Comparison of ENCODE assay signal across 18 cellular contexts in genomic region chr1:226059709-226060108, GRCh38. TPM values are rescaled to one million over a fixed set of nuclear protein-coding genes. Genes with fewer than 3 reads are reported as not detected.
DNase-seq lines count a peak whose midpoint lies in the region; ATAC-seq, FAIRE-seq and TF ChIP-seq lines count a peak whose summit lies in the region.
"Had no signal": no experiment of that assay in that cellular context is flagged by ENCODE, and none has a peak within 500 bp of the region (broad histone marks: within the 10 kb centered on the region; RNA-seq: fewer than 3 reads in every experiment).

No MANE protein-coding gene starts in this region.

- H3K4me2 ChIP-seq in GM12878 (ENCODE audit: control insufficient read depth, insufficient read depth) (no peak overlapping the region), neural progenitor cell (no peak overlapping the region)
- H3K4me2 ChIP-seq: KMS-11 had no signal

- TF ChIP-seq CTCF in D721Med (IDR thresholded peaks at IDR 0.05; ENCODE audit: insufficient read depth, missing control alignments): no peak
- TF ChIP-seq CTCF in GM12878 (IDR thresholded peaks at IDR 0.05 in 2 of 3, conservative IDR thresholded peaks at IDR 0.05 in 1 of 3; ENCODE audit: control insufficient read depth in 2 of 3, extremely low read depth in 1 of 3, insufficient read depth in 1 of 3, low read depth in 3 of 3, low read length in 3 of 3): no peak
- no peak for TF ChIP-seq CTCF in neural progenitor cell (IDR thresholded peaks at IDR 0.05)
- no peak for TF ChIP-seq CTCF in WERI-Rb-1 (IDR thresholded peaks at IDR 0.05; ENCODE audit: low read depth, low read length)
- no peak for TF ChIP-seq CTCF in A673 (conservative IDR thresholded peaks at IDR 0.05; ENCODE audit: low read depth, low read length)

- H3K36me3 ChIP-seq in GM12878 (ENCODE audit: control insufficient read depth in 2 of 2, insufficient read depth in 2 of 2, low read length in 1 of 2) (no peaks in the 10 kb centered on the region), neural progenitor cell (no peaks in the 10 kb centered on the region), WERI-Rb-1 (no peaks in the 10 kb centered on the region), A673 (ENCODE audit: insufficient read depth, low read length, poor library complexity, severe bottlenecking) (no peaks in the 10 kb centered on the region)

- WGBS in GM12878 (ENCODE audit: insufficient coverage, insufficient replicate concordance, low lambda C conversion rate, missing lambda C conversion rate): 100% methylated on average over 1 of the region's 1 CpG

- CTCF ChIA-PET in GM12878 (lab: Yijun Ruan, JAX) (interaction anchor here (0.8 to 1.8 kb wide), 3 partner anchors 9 to 85 kb away, joined by 3 to 4 read pairs (median 3); no protein-coding TSS in a partner anchor), A673 (lab: Charles Lee) (no interaction called here)

- H3K4me1 ChIP-seq in GM12878 (ENCODE audit: control insufficient read depth, insufficient read depth, low read length) (no peaks in the 10 kb centered on the region; the same call in 1 of the 2 replicates), neural progenitor cell (peaks cover 9% of the 10 kb centered on the region), A673 (ENCODE audit: insufficient read depth, low read length, poor library complexity, severe bottlenecking) (peaks cover 8% of the 10 kb centered on the region)

- RAD21 ChIA-PET in GM12878 (lab: Charles Lee; ENCODE audit: unreplicated experiment): no interaction called here

- SMC1A ChIA-PET in GM12878 (lab: Charles Lee; ENCODE audit: uncharacterized antibody, unreplicated experiment): interaction anchor here (1.2 to 2.9 kb wide), 2 partner anchors 30 to 55 kb away, joined by 3 to 9 read pairs; no protein-coding TSS in a partner anchor

- TF ChIP-seq POLR2A in GM12878 (IDR thresholded peaks at IDR 0.05; ENCODE audit: low read depth, low read length): no peak

- TF ChIP-seq RAD21 in GM12878 (IDR thresholded peaks at IDR 0.05; ENCODE audit: insufficient read depth, low read depth, low read length): no peak

- no peak for DNase-seq in D721Med (ENCODE audit: insufficient read length, low spot score)
- no peak for DNase-seq in GM12878 (ENCODE audit: low read depth, low spot score)
- no peak for DNase-seq in memory B cell (ENCODE audit: low spot score in 2 of 2)
- DNase-seq in neural progenitor cell (ENCODE audit: low spot score): no peak
- DNase-seq in WERI-Rb-1: no peak
- DNase-seq in A673 (ENCODE audit: low spot score): no peak
- DNase-seq in left lobe of liver (ENCODE audit: low spot score): no peak
- DNase-seq: ACHN; BE2C; C1 segment of cervical spinal cord; Caco-2; CD4-positive, CD25-positive, alpha-beta regulatory T cell; DMS79 treated with DMSO at 0.1 percent for 48 hours; GF-D8; H9 had no signal

- H3K27ac Mint-ChIP-seq in memory B cell: peak overlapping the region; percentile 59
- H3K27ac Mint-ChIP-seq in neural progenitor cell: no peak overlapping the region

- H3K9me3 ChIP-seq in GM12878 (replicated peaks; ENCODE audit: control insufficient read depth, insufficient read depth, low read length): no peaks in the 10 kb centered on the region
- H3K9me3 ChIP-seq in neural progenitor cell (ENCODE audit: low read depth): no peaks in the 10 kb centered on the region
- H3K9me3 ChIP-seq in WERI-Rb-1 (ENCODE audit: severe bottlenecking): no peaks in the 10 kb centered on the region
- H3K9me3 ChIP-seq in A673 (ENCODE audit: low read depth, low read length, poor library complexity, severe bottlenecking): no peaks in the 10 kb centered on the region
- H3K9me3 ChIP-seq: BE2C, Caco-2 had no signal

- H3K9ac ChIP-seq in GM12878 (ENCODE audit: control insufficient read depth, insufficient read depth, low read length) (no peak overlapping the region), neural progenitor cell (no peak overlapping the region)
- H3K9ac ChIP-seq: KMS-11 had no signal

- H3K79me2 ChIP-seq in GM12878 (ENCODE audit: control insufficient read depth, insufficient read depth, low read length) (peaks cover 24% of the 10 kb centered on the region), neural progenitor cell (ENCODE audit: low read depth) (peaks cover 36% of the 10 kb centered on the region)

- H3K36me3 Mint-ChIP-seq in memory B cell (peaks cover 23% of the 10 kb centered on the region), neural progenitor cell (peaks cover 9% of the 10 kb centered on the region)

- H3K9me3 Mint-ChIP-seq in memory B cell: no peaks in the 10 kb centered on the region
- no peaks in the 10 kb centered on the region for H3K9me3 Mint-ChIP-seq in neural progenitor cell
- H3K9me3 Mint-ChIP-seq: CD4-positive, CD25-positive, alpha-beta regulatory T cell had no signal

- H3K27ac ChIP-seq in GM12878 (ENCODE audit: control insufficient read depth, insufficient read depth) (no peak overlapping the region), neural progenitor cell (no peak overlapping the region), WERI-Rb-1 (no peak overlapping the region), A673 (ENCODE audit: low read depth, low read length, poor library complexity, severe bottlenecking) (no peak overlapping the region)
- H3K27ac ChIP-seq: KMS-11 had no signal

- H3K27me3 ChIP-seq in GM12878 (replicated peaks in 1 of 2; ENCODE audit: control insufficient read depth in 2 of 2, insufficient read depth in 2 of 2, low read length in 1 of 2) (no peaks in the 10 kb centered on the region), neural progenitor cell (no peaks in the 10 kb centered on the region), WERI-Rb-1 (ENCODE audit: insufficient read depth, low read depth, severe bottlenecking) (no peaks in the 10 kb centered on the region), A673 (replicated peaks; ENCODE audit: insufficient read depth, low read depth, low read length, poor library complexity) (no peaks in the 10 kb centered on the region)
- H3K27me3 ChIP-seq: BE2C had no signal

- ATAC-seq in GM12878 (no peak), memory B cell (ENCODE audit: low read depth) (no peak), left lobe of liver (no peak)

- no peak overlapping the region for H2AFZ ChIP-seq in GM12878 (ENCODE audit: control insufficient read depth, low read depth, low read length)
- no peak overlapping the region for H2AFZ ChIP-seq in neural progenitor cell (replicated peaks)

- H3K4me1 Mint-ChIP-seq in memory B cell: peaks cover 21% of the 10 kb centered on the region
- H3K4me1 Mint-ChIP-seq in neural progenitor cell: peaks cover 14% of the 10 kb centered on the region

- H3F3A ChIP-seq in neural progenitor cell (ENCODE audit: low read depth): peaks cover 34% of the 10 kb centered on the region

- H4K20me1 ChIP-seq in GM12878 (ENCODE audit: control insufficient read depth, insufficient read depth): no peaks in the 10 kb centered on the region
- peaks cover 21% of the 10 kb centered on the region for H4K20me1 ChIP-seq in neural progenitor cell (ENCODE audit: low read depth)

- H3K4me3 Mint-ChIP-seq in memory B cell (no peak overlapping the region), neural progenitor cell (peak overlapping the region; percentile 7)

- in situ Hi-C loops in GM12878 (cut with MboI): no loop called here

- H3K4me3 ChIP-seq in GM12878 (no peak overlapping the region), neural progenitor cell (no peak overlapping the region), WERI-Rb-1 (ENCODE audit: low read depth, low read length) (no peak overlapping the region), A673 (ENCODE audit: low read depth, low read length, poor library complexity, severe bottlenecking) (no peak overlapping the region)

- intact Hi-C loops in GM12878 (cut with micrococcal nuclease; ENCODE audit: unreplicated experiment) (loop anchor here (5.0 kb wide), 1 partner anchor 348 kb away; the partner anchor contains the start of gene PARP1), A673 (cut with micrococcal nuclease; ENCODE audit: unreplicated experiment) (loop anchor here (10.0 kb wide), 1 partner anchor 135 kb away; no protein-coding TSS in a partner anchor)

- POLR2A ChIA-PET in GM12878 (lab: Charles Lee) (interaction anchor here (0.7 to 1.6 kb wide), 2 partner anchors 23 to 135 kb away, joined by 3 read pairs; no protein-coding TSS in a partner anchor), A673 (lab: Charles Lee; ENCODE audit: low non-redundant PET) (no interaction called here)

- no peaks in the 10 kb centered on the region for H3K27me3 Mint-ChIP-seq in memory B cell
- peaks cover 4% of the 10 kb centered on the region for H3K27me3 Mint-ChIP-seq in neural progenitor cell (ENCODE audit: insufficient read depth, low read depth)

- no peak for TF ChIP-seq EP300 in GM12878 (IDR thresholded peaks at IDR 0.05; ENCODE audit: borderline replicate concordance in 1 of 2, control insufficient read depth in 1 of 2, low read depth in 2 of 2, low read length in 2 of 2)

- FAIRE-seq in D721Med (lab: Jason Lieb, UNC): peak; percentile 11
- FAIRE-seq in GM12878 (lab: Jason Lieb, UNC): no peak
- FAIRE-seq: H1, HTR-8/SVneo had no signal

- BruUV-seq in GM12878 (replicated peaks; lab: Mats Ljungman, UMichigan): no TSS peak
- BruUV-seq in A673 (replicated peaks; lab: Mats Ljungman, UMichigan): no TSS peak

RNA-seq across cellular contexts. Expression of gene H3-3A, which starts 2.8 kb away (rescaled TPM):
- total RNA-seq in GM12878 (2013; cell fraction: nucleolus; rRNA removed): 42.3 and 42.8 TPM in 2 replicates
- total RNA-seq in GM12878 (2014; rRNA removed) (215 and 235 TPM in 2 replicates), GM12878 (2014; rRNA removed; fragmentation: Illumina TruSeq; extraction: Trizol) (204 and 215 TPM in 2 replicates), GM12878 (2021) (335 and 346 TPM in 2 replicates), neural progenitor cell (ENCODE audit: low replicate concordance) (1,442 and 1,689 TPM in 2 replicates), A673 (2021) (638 and 640 TPM in 2 replicates), left lobe of liver (129 TPM)
- 230 TPM for polyA plus RNA-seq in GM12878 (2011; ENCODE audit: low read depth)
- polyA plus RNA-seq in GM12878 (2011; rRNA removed) (441 and 486 TPM in 2 replicates), GM12878 (2014; fragmentation: Illumina TruSeq; extraction: Trizol) (379 and 386 TPM in 2 replicates), GM12878 (2014; fragmentation: Nextera tagmentation; extraction: Ambion mirVana) (100 to 1,000 TPM; 254 to 435 TPM), GM12878 (2014; rRNA removed) (366 and 425 TPM in 2 replicates), GM12878 (2016; fragmentation: Nextera tagmentation; extraction: Ambion mirVana) (100 to 1,000 TPM; 401 to 421 TPM)
- polyA plus RNA-seq in GM12878 (2011; cell fraction: cytosol; rRNA removed): 386 and 490 TPM in 2 replicates
- polyA plus RNA-seq in GM12878 (2011; cell fraction: nucleus; rRNA removed): 137 and 158 TPM in 2 replicates
- polyA plus RNA-seq in GM12878 (2012): 266 TPM in 2 replicates
- 64.2 and 65.1 TPM in 2 replicates for polyA minus RNA-seq in GM12878 (2011; rRNA and poly(A)+ RNA removed)
- polyA minus RNA-seq in GM12878 (2011; cell fraction: cytosol; rRNA and poly(A)+ RNA removed): 60.9 and 73.5 TPM in 2 replicates
- 20.1 and 34.5 TPM in 2 replicates for polyA minus RNA-seq in GM12878 (2011; cell fraction: nucleus; rRNA and poly(A)+ RNA removed)
